8 cellular contexts compared by ENCODE assay signal in genomic region chr14:65413739-65414045, GRCh38. TPM values are rescaled to one million over a fixed set of nuclear protein-coding genes. Genes with fewer than 3 reads are reported as not detected.
A peak's percentile ranks its signal among the peaks of the same experiment; 100 is the strongest.
DNase-seq lines count a peak whose midpoint lies in the region; ATAC-seq and TF ChIP-seq lines count a peak whose summit lies in the region.

No MANE protein-coding gene starts in this region.

- no peaks in the 10 kb centered on the region for H3K36me3 ChIP-seq in aorta (ENCODE audit: control insufficient read depth in 1 of 2, insufficient read depth in 2 of 2, low read length in 1 of 2)

- DNase-seq in stimulated activated naive CD8-positive, alpha-beta T cell treated with anti-CD3 and anti-CD28 coated beads, Interleukin-15, Interleukin-2, amounts not matched to agents 100 U/mL and 50 U/mL, for 24 hours = no peak
- no peak for DNase-seq in MCF 10A (ENCODE audit: unreplicated experiment)
- DNase-seq in mesothelial cell of epicardium (ENCODE audit: low spot score in 2 of 2, unreplicated experiment in 2 of 2) = no peak
- no peak for DNase-seq in aorta
- no peak for DNase-seq in activated CD8-positive, alpha-beta memory T cell treated with anti-CD3 and anti-CD28 coated beads for 24 hours

- no peaks in the 10 kb centered on the region for H3K27me3 ChIP-seq in aorta (ENCODE audit: control insufficient read depth in 1 of 2, insufficient read depth in 2 of 2, low read length in 1 of 2)

- no peaks in the 10 kb centered on the region for H3K9me3 Mint-ChIP-seq in stimulated activated naive CD8-positive, alpha-beta T cell treated with anti-CD3 and anti-CD28 coated beads, Interleukin-15, Interleukin-2, amounts not matched to agents 100 ng/mL and 50 ng/mL, for 24 hours
- H3K9me3 Mint-ChIP-seq in MCF 10A (ENCODE audit: unreplicated experiment) (no peaks in the 10 kb centered on the region), mesothelial cell of epicardium (no peaks in the 10 kb centered on the region)

- ATAC-seq in stimulated activated naive CD8-positive, alpha-beta T cell treated with anti-CD3 and anti-CD28 coated beads, Interleukin-15, Interleukin-2, amounts not matched to agents 100 U/mL and 50 U/mL, for 24 hours = no peak
- no peak for ATAC-seq in aorta (ENCODE audit: low FRiP score)
- no peak for ATAC-seq in GM21786 (IDR thresholded peaks at IDR 0.05; ENCODE audit: unreplicated experiment)
- no peak for ATAC-seq in HG03520 (IDR thresholded peaks at IDR 0.05; ENCODE audit: unreplicated experiment)

- H3K9me3 ChIP-seq in aorta (ENCODE audit: control insufficient read depth, low read length) = no peaks in the 10 kb centered on the region

- no TSS peak for BruUV-seq in MCF 10A (replicated peaks; lab: Mats Ljungman, UMichigan)

- intact Hi-C loops in MCF 10A (cut with micrococcal nuclease) = loop anchor here (2.0 to 5.0 kb wide), 4 partner anchors 56 to 657 kb away; partner anchors contain the start of gene FNTB
- intact Hi-C loops in aorta (cut with DNase I) = loop anchor here (2.0 to 10.0 kb wide), 5 partner anchors 251 to 429 kb away; partner anchors contain the start of genes FNTB (in 1 of the 2) and MAX (in 1 of the 2)

- TF ChIP-seq CTCF in MCF 10A (IDR thresholded peaks at IDR 0.05; ENCODE audit: unreplicated experiment) (no peak), mesothelial cell of epicardium (IDR thresholded peaks at IDR 0.05; ENCODE audit: unreplicated experiment) (no peak)

- H3K4me1 Mint-ChIP-seq in stimulated activated naive CD8-positive, alpha-beta T cell treated with anti-CD3 and anti-CD28 coated beads, Interleukin-15, Interleukin-2, amounts not matched to agents 100 ng/mL and 50 ng/mL, for 24 hours (ENCODE audit: low read depth) = peaks cover 51% of the 10 kb centered on the region
- H3K4me1 Mint-ChIP-seq in MCF 10A (ENCODE audit: insufficient read depth, unreplicated experiment) (peaks cover 18% of the 10 kb centered on the region), mesothelial cell of epicardium (peaks cover 31% of the 10 kb centered on the region)

- POLR2A ChIA-PET in MCF 10A (lab: Yijun Ruan, JAX) = interaction anchor here (0.9 to 5.1 kb wide), 3 partner anchors 8 to 410 kb away, joined by 3 to 54 read pairs (median 5); no protein-coding TSS in a partner anchor

- no peaks in the 10 kb centered on the region for H3K4me1 ChIP-seq in aorta (ENCODE audit: control insufficient read depth in 1 of 2, insufficient read depth in 2 of 2, low read length in 2 of 2)

- 34 to 36% methylated on average over 6 of the region's 6 CpGs for WGBS in aorta, 2 donors

- no peaks in the 10 kb centered on the region for H3K27me3 Mint-ChIP-seq in stimulated activated naive CD8-positive, alpha-beta T cell treated with anti-CD3 and anti-CD28 coated beads, Interleukin-15, Interleukin-2, amounts not matched to agents 100 ng/mL and 50 ng/mL, for 24 hours
- H3K27me3 Mint-ChIP-seq in MCF 10A (ENCODE audit: insufficient read depth, unreplicated experiment) = no peaks in the 10 kb centered on the region
- no peaks in the 10 kb centered on the region for H3K27me3 Mint-ChIP-seq in mesothelial cell of epicardium (ENCODE audit: low read depth)

- CTCF ChIA-PET in MCF 10A (lab: Yijun Ruan, JAX) = interaction anchor here (0.6 to 7.5 kb wide), 12 partner anchors 10 to 546 kb away, joined by 3 to 194 read pairs (median 4); no protein-coding TSS in a partner anchor

- peak overlapping the region; percentile 84 for H3K27ac Mint-ChIP-seq in stimulated activated naive CD8-positive, alpha-beta T cell treated with anti-CD3 and anti-CD28 coated beads, Interleukin-15, Interleukin-2, amounts not matched to agents 100 ng/mL and 50 ng/mL, for 24 hours
- peak overlapping the region; percentile 2 for H3K27ac Mint-ChIP-seq in MCF 10A (ENCODE audit: low read depth, unreplicated experiment)
- H3K27ac Mint-ChIP-seq in mesothelial cell of epicardium = peak overlapping the region; percentile 37

- H3K4me3 ChIP-seq in aorta (ENCODE audit: low read length in 2 of 2) = peak overlapping the region; percentile 62 to 67

- peak overlapping the region; percentile 99 for H3K4me3 Mint-ChIP-seq in stimulated activated naive CD8-positive, alpha-beta T cell treated with anti-CD3 and anti-CD28 coated beads, Interleukin-15, Interleukin-2, amounts not matched to agents 100 ng/mL and 50 ng/mL, for 24 hours
- H3K4me3 Mint-ChIP-seq in MCF 10A (ENCODE audit: unreplicated experiment) (peak overlapping the region; percentile 94), mesothelial cell of epicardium (peak overlapping the region; percentile 97)

- peaks cover 3% of the 10 kb centered on the region for H3K36me3 Mint-ChIP-seq in stimulated activated naive CD8-positive, alpha-beta T cell treated with anti-CD3 and anti-CD28 coated beads, Interleukin-15, Interleukin-2, amounts not matched to agents 100 ng/mL and 50 ng/mL, for 24 hours (ENCODE audit: low read depth)
- no peaks in the 10 kb centered on the region for H3K36me3 Mint-ChIP-seq in MCF 10A (ENCODE audit: insufficient read depth, unreplicated experiment)
- H3K36me3 Mint-ChIP-seq in mesothelial cell of epicardium = no peaks in the 10 kb centered on the region

- H3K27ac ChIP-seq in aorta (ENCODE audit: low read depth in 1 of 2, low read length in 2 of 2) = no peak overlapping the region

RNA-seq across cellular contexts. Expression of gene FUT8, which starts 1.2 kb away (rescaled TPM):
- total RNA-seq in MCF 10A (2022) (11.8 and 17.1 TPM in 2 replicates), mesothelial cell of epicardium (48.9 to 51.8 TPM (median 49.4 TPM) in 3 replicates), aorta (10 to 100 TPM; 21.8 to 32.3 TPM)
- polyA plus RNA-seq in aorta = 1 to 10 TPM; 3.4 to 7.4 TPM

Comparison
In these comparisons a context has a peak if more than half of its experiments do, and no peak if none do; other contexts are left out.
1. H3K27ac Mint-ChIP-seq: peak in every context shown above with its lines; median percentile 84 in stimulated activated naive CD8-positive, alpha-beta T cell treated with anti-CD3 and anti-CD28 coated beads, Interleukin-15, Interleukin-2, amounts not matched to agents 100 ng/mL and 50 ng/mL, for 24 hours; 37 in mesothelial cell of epicardium; 2 in MCF 10A.